ENCODE assay signal across 8 cellular contexts in genomic region chr21:17818158-17819113, GRCh38. TPM values are rescaled to one million over a fixed set of nuclear protein-coding genes. Genes with fewer than 3 reads are reported as not detected.
DNase-seq lines count a peak whose midpoint lies in the region; ATAC-seq, FAIRE-seq and TF ChIP-seq lines count a peak whose summit lies in the region.

No MANE protein-coding gene starts in this region.

- ATAC-seq in HG03469 (IDR thresholded peaks at IDR 0.05; ENCODE audit: unreplicated experiment): no peak

- peak; percentile 78 for FAIRE-seq in GM12891 (lab: Jason Lieb, UNC)

- peak overlapping the region; percentile 77 for H3K27ac Mint-ChIP-seq in HFFc6

- TF ChIP-seq POLR2A in GM12891 (IDR thresholded peaks at IDR 0.05; ENCODE audit: low read depth, low read length): no peak

- no peaks in the 10 kb centered on the region for H3K9me3 Mint-ChIP-seq in HFFc6

- H3K36me3 Mint-ChIP-seq in HFFc6 (ENCODE audit: low read depth): peaks cover 3% of the 10 kb centered on the region; the same call in 1 of the 2 replicates

- H3K4me1 Mint-ChIP-seq in HFFc6 (ENCODE audit: low read depth): peaks cover 23% of the 10 kb centered on the region

- peaks cover 4% of the 10 kb centered on the region for H3K27me3 Mint-ChIP-seq in HFFc6 (ENCODE audit: insufficient read depth)

- peak overlapping the region; percentile 94 for H3K27ac ChIP-seq in effector memory CD4-positive, alpha-beta T cell (ENCODE audit: insufficient read depth, low read length, poor library complexity, severe bottlenecking)

- H3K9me3 ChIP-seq in effector memory CD4-positive, alpha-beta T cell (ENCODE audit: control insufficient read depth, low read length): no peaks in the 10 kb centered on the region

- H3K27me3 ChIP-seq in effector memory CD4-positive, alpha-beta T cell (replicated peaks; ENCODE audit: control insufficient read depth, insufficient read depth, low read length, poor library complexity, severe bottlenecking): no peaks in the 10 kb centered on the region

- DNase-seq in GM12891 (ENCODE audit: insufficient read length, low spot score) (peak; percentile 8), HFFc6 (peak; percentile 3), NCI-H1092 (lab: John Stamatoyannopoulos, UW) (peak; percentile 3), midbrain (lab: John Stamatoyannopoulos, UW) (peak; percentile 46)
- DNase-seq in activated CD4-positive, alpha-beta T cell treated with anti-CD3 and anti-CD28 coated beads, Interleukin-2, amount 50 U/mL, for 4 hours: peak; percentile 38 to 41
- DNase-seq in effector memory CD4-positive, alpha-beta T cell: no peak
- peak; percentile 15 for DNase-seq in stimulated activated CD8-positive, alpha-beta memory T cell treated with anti-CD3 and anti-CD28 coated beads, Interleukin-4, amount 100 ng/mL, for 24 hours (ENCODE audit: low read depth)

- H3K4me1 ChIP-seq in effector memory CD4-positive, alpha-beta T cell (ENCODE audit: control insufficient read depth, insufficient read depth, low read length, poor library complexity, severe bottlenecking): peaks cover 33% of the 10 kb centered on the region

- H3K4me3 ChIP-seq in effector memory CD4-positive, alpha-beta T cell (ENCODE audit: insufficient read depth, low read depth, low read length, poor library complexity, severe bottlenecking): peak overlapping the region; percentile 98

- H3K4me3 Mint-ChIP-seq in HFFc6: peak overlapping the region; percentile 94

- no peak for TF ChIP-seq CTCF in HFFc6 (IDR thresholded peaks at IDR 0.05)

- H3K36me3 ChIP-seq in effector memory CD4-positive, alpha-beta T cell (ENCODE audit: control insufficient read depth, insufficient read depth, low read length): no peaks in the 10 kb centered on the region

TF ChIP-seq in GM12891, 5 proteins besides CTCF, POLR2A, EP300 and RAD21:
- TF ChIP-seq POLR2AphosphoS5 (IDR thresholded peaks at IDR 0.05; ENCODE audit: low read depth, low read length) (no peak), POU2F2 (IDR thresholded peaks at IDR 0.05; ENCODE audit: low read depth, low read length) (no peak), SPI1 (IDR thresholded peaks at IDR 0.05; ENCODE audit: low read depth, low read length) (no peak), TAF1 (IDR thresholded peaks at IDR 0.05; ENCODE audit: low read depth, low read length) (no peak), PAX5 (IDR thresholded peaks at IDR 0.05; ENCODE audit: insufficient read depth, low read length, severe bottlenecking) (no peak)
TF ChIP-seq in GM12891: peak in this region for 0.

RNA-seq across cellular contexts. Expression of gene C21orf91, which starts 0.7 kb away (rescaled TPM):
- polyA plus RNA-seq in GM12891 (2012; ENCODE audit: low read depth, missing spikeins): 11.2 TPM
- total RNA-seq in HFFc6 (2021; fragmentation: NEBNext Ultra II Directional; extraction: Animal tissue kit (Norgen Biotek cat#: 25700)): 10 to 100 TPM in 2 of 6 experiments, 1 to 10 TPM in 4; 7.4 to 11.1 (median 9.0) TPM

Comparison
In these comparisons a context has a peak if more than half of its experiments do, and no peak if none do; other contexts are left out.
1. DNase-seq: peak in GM12891 (single experiment), HFFc6 (single experiment), NCI-H1092 (single experiment), activated CD4-positive, alpha-beta T cell treated with anti-CD3 and anti-CD28 coated beads, Interleukin-2, amount 50 U/mL, for 4 hours (2 of 2), midbrain (single experiment) and stimulated activated CD8-positive, alpha-beta memory T cell treated with anti-CD3 and anti-CD28 coated beads, Interleukin-4, amount 100 ng/mL, for 24 hours (single experiment); none in effector memory CD4-positive, alpha-beta T cell (0 of 3).